In the genomic region with DNA sequence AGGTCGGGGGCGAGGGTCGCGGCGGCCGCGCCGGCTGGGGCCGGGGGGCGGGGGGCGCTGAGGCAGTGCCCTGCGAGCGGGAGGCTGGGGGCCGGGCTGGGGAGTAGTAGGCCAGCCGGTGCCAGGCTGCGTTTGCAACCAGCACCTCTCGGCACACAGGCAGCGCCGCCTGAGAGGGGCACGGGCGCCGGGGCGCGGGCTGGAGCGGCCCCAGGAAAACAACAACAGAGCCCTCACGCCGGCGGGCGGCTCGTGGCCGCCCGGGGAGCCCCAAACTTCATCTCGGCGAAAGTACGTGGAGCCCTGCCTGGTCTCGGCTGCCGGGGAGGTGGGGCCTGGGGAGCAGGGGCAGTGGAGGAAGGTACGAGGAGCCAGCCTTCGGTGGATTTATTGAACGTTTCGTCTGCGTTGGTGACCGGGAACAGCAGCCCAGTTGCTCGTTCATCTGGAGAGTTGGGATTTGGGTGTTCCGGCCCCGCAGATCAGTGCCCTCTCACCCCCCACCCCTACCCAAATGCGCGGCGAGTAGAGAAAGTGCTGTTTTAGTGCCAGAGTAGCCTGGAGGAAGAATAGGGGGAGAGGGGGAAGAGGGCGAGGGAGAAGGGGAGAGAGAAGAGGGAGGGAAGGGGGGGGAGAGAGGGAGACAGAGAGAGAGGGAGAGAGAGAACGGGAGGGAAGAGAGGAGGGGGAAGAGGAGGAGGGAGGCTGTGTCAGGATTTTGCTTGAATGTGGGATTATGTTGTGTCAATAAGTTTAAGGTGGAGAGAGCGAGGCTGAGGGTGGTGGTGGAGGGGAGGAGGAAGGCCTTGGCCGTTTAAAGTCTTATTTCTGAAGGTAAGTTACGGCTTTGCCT, we compare ENCODE assay signal across 8 cellular contexts. TPM values are rescaled to one million over a fixed set of nuclear protein-coding genes. Genes with fewer than 3 reads are reported as not detected.
DNase-seq lines count a peak whose midpoint lies in the region; ATAC-seq and TF ChIP-seq lines count a peak whose summit lies in the region.

No MANE protein-coding gene starts in this region.

- peak overlapping the region; percentile 53 for H3K9ac ChIP-seq in HUES64 (ENCODE audit: low read depth, low read length)

- H3K4me1 ChIP-seq in HUES64 (ENCODE audit: insufficient read depth, low read length): 0 out of 2 replicates have a peak, but pooled peaks cover 8% of the 10 kb centered on the region
- peaks cover 10 to 31% of the 10 kb centered on the region in 2 donors for H3K4me1 ChIP-seq in adrenal gland (replicated peaks in 1 of 2)
- peaks cover 43% of the 10 kb centered on the region for H3K4me1 ChIP-seq in left ventricle myocardium inferior

- H3K27ac ChIP-seq in HUES64 (ENCODE audit: low read depth, low read length) (peak overlapping the region; percentile 34; the same call in 1 of the 2 replicates), adrenal gland (peak overlapping the region; percentile 90 to 94 (median 93)), left ventricle myocardium inferior (replicated peaks) (peak overlapping the region; percentile 93)

- H3K27me3 ChIP-seq in HUES64 (ENCODE audit: insufficient read depth, low read length) (peaks cover 12% of the 10 kb centered on the region), adrenal gland (no peaks in the 10 kb centered on the region), left ventricle myocardium inferior (ENCODE audit: low read depth) (no peaks in the 10 kb centered on the region)

- H3K36me3 ChIP-seq in HUES64 (ENCODE audit: insufficient read depth, low read length) (peaks cover 15% of the 10 kb centered on the region), adrenal gland (replicated peaks in 1 of 2) (no peaks in the 10 kb centered on the region), left ventricle myocardium inferior (no peaks in the 10 kb centered on the region)

- TF ChIP-seq CTCF in adrenal gland (IDR thresholded peaks at IDR 0.05): no peak
- TF ChIP-seq CTCF in left ventricle myocardium inferior (IDR thresholded peaks at IDR 0.05; ENCODE audit: borderline replicate concordance): no peak

- DNase-seq in DMS79 treated with DMSO at 0.1 percent for 48 hours (lab: John Stamatoyannopoulos, UW) (peak; percentile 35), SW480 (ENCODE audit: low spot score) (peak; percentile 42), adrenal gland (peak; percentile 49 to 75 (median 67)), left ventricle myocardium inferior (peak; percentile 49), posterior cingulate gyrus (peak in 6 of 10 donors; percentile 18 to 86 (median 43)), NCI-H128 (lab: John Stamatoyannopoulos, UW; ENCODE audit: unreplicated experiment) (no peak)

- 1% methylated on average over 51 of the region's 54 CpGs for WGBS in HUES64
- WGBS in adrenal gland, 4 donors: 0 to 1% (median 0%) methylated on average over 10 to 54 of the region's 54 CpGs

- TF ChIP-seq POLR2A in adrenal gland (IDR thresholded peaks at IDR 0.05): peak in 1 of 2 donors; percentile 53

- H3K9me3 ChIP-seq in HUES64 (ENCODE audit: insufficient read depth, low read depth, low read length) (no peaks in the 10 kb centered on the region), adrenal gland (replicated peaks in 1 of 3) (no peaks in the 10 kb centered on the region), left ventricle myocardium inferior (replicated peaks) (no peaks in the 10 kb centered on the region)

- intact Hi-C loops in adrenal gland (cut with DNase I): loop anchor here in 1 of 2 donors (5.0 kb wide), 1 partner anchor 91 kb away; no protein-coding TSS in a partner anchor
- intact Hi-C loops in left ventricle myocardium inferior (cut with micrococcal nuclease): no loop called here
- intact Hi-C loops in posterior cingulate gyrus (cut with DNase I): loop anchor here (1.0 to 10.0 kb wide), 2 partner anchors 93 to 289 kb away; no protein-coding TSS in a partner anchor

- peak overlapping the region; percentile 75 for H3K4me3 ChIP-seq in HUES64 (ENCODE audit: low read length)
- H3K4me3 ChIP-seq in adrenal gland: peak overlapping the region; percentile 53 to 96 (median 92)
- H3K4me3 ChIP-seq in left ventricle myocardium inferior: peak overlapping the region; percentile 87

- peak; percentile 33 for ATAC-seq in GM21528 (IDR thresholded peaks at IDR 0.05; ENCODE audit: low FRiP score, unreplicated experiment)

RNA-seq across cellular contexts. Expression of a gene that starts 0.8 kb away (rescaled TPM):
- polyA plus RNA-seq in HUES64 (2013, experiment 1 of 2): 15.7 TPM
- polyA plus RNA-seq in HUES64 (2013, experiment 2 of 2): 24.7 TPM
- total RNA-seq in adrenal gland (100 to 1,000 TPM in 6 of 8 donors, 10 to 100 TPM in 2; 87.5 to 208 (median 122) TPM), left ventricle myocardium inferior (41.3 TPM)
- 10 to 100 TPM; 12.8 to 72.1 (median 19.4) TPM for polyA plus RNA-seq in adrenal gland

Comparison
In these comparisons a context has a peak if more than half of its experiments do, and no peak if none do; other contexts are left out.
1. H3K27ac ChIP-seq: peak in every context shown above with its lines; median percentile 93 in adrenal gland; 93 in left ventricle myocardium inferior; 34 in HUES64.